19 cellular contexts compared by ENCODE assay signal in genomic region chr15:57167821-57168395, GRCh38.
"Had no signal": no experiment of that assay in that cellular context is flagged by ENCODE, and none has a peak within 500 bp of the region (broad histone marks: within the 10 kb centered on the region; RNA-seq: fewer than 3 reads in every experiment).

No MANE protein-coding gene starts in this region.

- DNase-seq: activated CD4-positive, alpha-beta T cell treated with anti-CD3 and anti-CD28 coated beads, Interleukin-2, amount 50 U/mL, for 1 hour; activated CD4-positive, CD25-positive, alpha-beta regulatory T cell; activated naive CD8-positive, alpha-beta T cell treated with anti-CD3 and anti-CD28 coated beads for 36 hours; amygdala; central memory CD4-positive, alpha-beta T cell; cortex of kidney; effector CD8-positive, alpha-beta T cell; foreskin keratinocyte; head of caudate nucleus; left colon; mucosa of descending colon; naive thymus-derived CD4-positive, alpha-beta T cell; stimulated activated CD4-positive, alpha-beta T cell treated with anti-CD3 and anti-CD28 coated beads, Interleukin-4, amount 100 ng/mL, for 1 hour; stimulated activated naive B cell treated with anti-CD40 and anti-IgM and Interleukin-4, amounts not matched to agents 10 μg/mL and 1 μg/mL and 100 μg/mL, for 72 hours; tibial artery had no signal

- H3K9me3 ChIP-seq: mucosa of descending colon, tibial artery, vagina had no signal

- H3K27me3 Mint-ChIP-seq: activated naive CD8-positive, alpha-beta T cell treated with anti-CD3 and anti-CD28 coated beads for 36 hours; brain; naive thymus-derived CD4-positive, alpha-beta T cell; stimulated activated naive B cell treated with anti-CD40 and anti-IgM and Interleukin-4, amounts not matched to agents 10 μg/mL and 1 μg/mL and 100 μg/mL, for 72 hours had no signal

- H3K27ac Mint-ChIP-seq: activated naive CD8-positive, alpha-beta T cell treated with anti-CD3 and anti-CD28 coated beads for 36 hours; activated T-helper 1 cell treated with anti-CD3 and anti-CD28 coated beads, Interleukin-12 subunit alpha, Interleukin-12 subunit beta, Interleukin-2, Interleukin-4 antibody, amounts not matched to agents 30 ng/mL and 10 ng/mL and 1 ng/mL, durations not matched to agents 14 hours and 24 hours and 36 hours; brain; stimulated activated naive B cell treated with anti-CD40 and anti-IgM and Interleukin-4, amounts not matched to agents 10 μg/mL and 1 μg/mL and 100 μg/mL, for 72 hours had no signal

- H3K4me1 Mint-ChIP-seq: brain had no signal

- H3K4me3 ChIP-seq: mucosa of descending colon, tibial artery, vagina had no signal

- H3K9me3 Mint-ChIP-seq: activated naive CD8-positive, alpha-beta T cell treated with anti-CD3 and anti-CD28 coated beads for 36 hours; activated T-helper 1 cell treated with anti-CD3 and anti-CD28 coated beads, Interleukin-12 subunit alpha, Interleukin-12 subunit beta, Interleukin-2, Interleukin-4 antibody, amounts not matched to agents 30 ng/mL and 10 ng/mL and 1 ng/mL, durations not matched to agents 14 hours and 24 hours and 36 hours; naive thymus-derived CD4-positive, alpha-beta T cell had no signal

- H3K36me3 ChIP-seq: vagina had no signal

- H3K27me3 ChIP-seq: foreskin keratinocyte, tibial artery, vagina had no signal

- FAIRE-seq: TTC549 had no signal

- H3K4me3 Mint-ChIP-seq: activated naive CD8-positive, alpha-beta T cell treated with anti-CD3 and anti-CD28 coated beads for 36 hours; activated T-helper 1 cell treated with anti-CD3 and anti-CD28 coated beads, Interleukin-12 subunit alpha, Interleukin-12 subunit beta, Interleukin-2, Interleukin-4 antibody, amounts not matched to agents 30 ng/mL and 10 ng/mL and 1 ng/mL, durations not matched to agents 14 hours and 24 hours and 36 hours; brain; naive thymus-derived CD4-positive, alpha-beta T cell; stimulated activated naive B cell treated with anti-CD40 and anti-IgM and Interleukin-4, amounts not matched to agents 10 μg/mL and 1 μg/mL and 100 μg/mL, for 72 hours had no signal

- H3K27ac ChIP-seq: foreskin keratinocyte, tibial artery, vagina had no signal

- H3K4me1 ChIP-seq: tibial artery, vagina had no signal
